1 cellular context compared by ENCODE assay signal in the genomic region with DNA sequence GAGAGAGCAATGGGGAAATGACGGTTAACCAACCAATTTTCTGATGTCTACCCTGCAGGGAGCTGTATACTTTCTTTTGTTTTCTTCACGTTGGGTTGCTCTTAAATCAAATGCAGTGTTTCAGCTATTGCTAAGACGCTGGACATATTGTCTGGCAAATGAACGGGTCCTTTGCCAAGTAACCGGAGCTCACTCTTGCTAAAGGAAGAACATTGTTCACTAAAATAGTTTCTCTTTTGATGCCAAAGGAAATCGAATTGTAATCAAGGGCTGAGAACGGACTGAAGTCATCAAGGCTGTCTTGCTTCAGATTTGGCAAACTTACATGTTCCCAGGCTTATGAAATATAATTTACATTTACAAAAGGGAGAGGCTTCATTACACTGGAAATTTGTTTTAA.
TF ChIP-seq lines count a peak whose summit lies in the region.

No MANE protein-coding gene starts in this region.

TF ChIP-seq in endothelial cell of umbilical vein, 7 proteins besides CTCF, POLR2A, EP300 and RAD21 (continued from another document):
- no peak for TF ChIP-seq MYC (IDR thresholded peaks at IDR 0.05; ENCODE audit: low read depth, low read length)
- TF ChIP-seq EZH2 (IDR thresholded peaks at IDR 0.05; ENCODE audit: borderline replicate concordance, low read depth, low read length, severe bottlenecking), result no peak
- TF ChIP-seq, protein P1, sequence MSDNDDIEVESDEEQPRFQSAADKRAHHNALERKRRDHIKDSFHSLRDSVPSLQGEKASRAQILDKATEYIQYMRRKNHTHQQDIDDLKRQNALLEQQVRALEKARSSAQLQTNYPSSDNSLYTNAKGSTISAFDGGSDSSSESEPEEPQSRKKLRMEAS (IDR thresholded peaks at IDR 0.05; ENCODE audit: insufficient read depth, insufficient read length), result no peak
- no peak for TF ChIP-seq POLR2AphosphoS5 (IDR thresholded peaks at IDR 0.05; ENCODE audit: insufficient read depth, low read depth, low read length)
- TF ChIP-seq FOS (IDR thresholded peaks at IDR 0.05; ENCODE audit: borderline replicate concordance, insufficient read depth, low read length), result no peak
